In genomic region chr19:9789579-9789978, GRCh38 we compare ENCODE assay signal across 8 cellular contexts. TPM values are rescaled to one million over a fixed set of nuclear protein-coding genes. Genes with fewer than 3 reads are reported as not detected.
DNase-seq lines count a peak whose midpoint lies in the region; ATAC-seq and TF ChIP-seq lines count a peak whose summit lies in the region.
"Not testable (repeated sequence)": the region's sequence is repeated elsewhere in the genome, so short reads cannot be mapped to it uniquely, and the experiment has no call there.

No MANE protein-coding gene starts in this region.

- not testable (repeated sequence) for DNase-seq in Caco-2; OCI-LY7 (ENCODE audit: low spot score); adipocyte (ENCODE audit: low read depth); endodermal cell; naive thymus-derived CD8-positive, alpha-beta T cell; progenitor cell of endocrine pancreas (ENCODE audit: low spot score, unreplicated experiment); type B pancreatic cell (ENCODE audit: extremely low spot score, unreplicated experiment)
- peak; percentile 62 to 74 for DNase-seq in cardiac muscle cell (ENCODE audit: low read depth in 1 of 2, low spot score in 1 of 2)

- H4K20me1 ChIP-seq in OCI-LY7 (ENCODE audit: insufficient read depth, low read length): not testable (repeated sequence)

- H3K36me3 Mint-ChIP-seq in Caco-2 (ENCODE audit: insufficient read depth, unreplicated experiment): peaks cover 19% of the 10 kb centered on the region
- H3K36me3 Mint-ChIP-seq in endodermal cell (ENCODE audit: low read depth); naive thymus-derived CD8-positive, alpha-beta T cell; progenitor cell of endocrine pancreas (ENCODE audit: insufficient read depth); type B pancreatic cell: not testable (repeated sequence)

- H3K4me3 Mint-ChIP-seq in Caco-2 (ENCODE audit: unreplicated experiment) (peak overlapping the region; percentile 10), progenitor cell of endocrine pancreas (ENCODE audit: low read depth) (peak overlapping the region; percentile 48), type B pancreatic cell (peak overlapping the region; percentile 81)
- H3K4me3 Mint-ChIP-seq in endodermal cell: not testable (repeated sequence)
- H3K4me3 Mint-ChIP-seq in naive thymus-derived CD8-positive, alpha-beta T cell: peak overlapping the region in 2 of 10 donors; percentile 34 to 60

- POLR2A ChIA-PET in Caco-2 (lab: Charles Lee); OCI-LY7 (lab: Charles Lee); naive thymus-derived CD8-positive, alpha-beta T cell (lab: Charles Lee): not testable (repeated sequence)

- 64 to 70% methylated on average over 4 to 5 of the region's 5 CpGs for whole genome bisulfite sequencing in endodermal cell (ENCODE audit: insufficient coverage in 1 of 2, insufficient read length in 1 of 2), 2 experiments

- H3K4me1 ChIP-seq in Caco-2: peaks cover 13% of the 10 kb centered on the region
- H3K4me1 ChIP-seq in OCI-LY7 (ENCODE audit: insufficient read depth, low read length, poor library complexity, severe bottlenecking): peaks cover 17% of the 10 kb centered on the region
- H3K4me1 ChIP-seq in adipocyte (ENCODE audit: control insufficient read depth, insufficient read depth, low read length); endodermal cell (ENCODE audit: control insufficient read depth, insufficient read depth, low read length): not testable (repeated sequence)
- peaks cover 36% of the 10 kb centered on the region for H3K4me1 ChIP-seq in cardiac muscle cell (ENCODE audit: low read depth)

- peak overlapping the region; percentile 65 for H3K27ac Mint-ChIP-seq in Caco-2 (ENCODE audit: unreplicated experiment)
- H3K27ac Mint-ChIP-seq in endodermal cell: peak overlapping the region; percentile 95
- peak overlapping the region in 6 of 10 donors; percentile 45 to 90 (median 58) for H3K27ac Mint-ChIP-seq in naive thymus-derived CD8-positive, alpha-beta T cell
- H3K27ac Mint-ChIP-seq in progenitor cell of endocrine pancreas: peak overlapping the region; percentile 94
- peak overlapping the region; percentile 82 for H3K27ac Mint-ChIP-seq in type B pancreatic cell

- H3K9me2 ChIP-seq in OCI-LY7 (ENCODE audit: insufficient read depth, low read length): not testable (repeated sequence)

- not testable (repeated sequence) for H3K36me3 ChIP-seq in Caco-2 (ENCODE audit: control insufficient read depth, insufficient read depth, low read length); OCI-LY7 (ENCODE audit: insufficient read depth, low read length); adipocyte (ENCODE audit: control insufficient read depth, insufficient read depth, low read length, severe bottlenecking); endodermal cell (ENCODE audit: control insufficient read depth, insufficient read depth, low read length); cardiac muscle cell

- CTCF ChIA-PET in Caco-2 (lab: Charles Lee); OCI-LY7 (lab: Charles Lee; ENCODE audit: unreplicated experiment): not testable (repeated sequence)

- peaks cover 13% of the 10 kb centered on the region for H3K4me1 Mint-ChIP-seq in Caco-2 (ENCODE audit: low read depth, unreplicated experiment)
- H3K4me1 Mint-ChIP-seq in endodermal cell: peaks cover 25% of the 10 kb centered on the region
- H3K4me1 Mint-ChIP-seq in naive thymus-derived CD8-positive, alpha-beta T cell: peaks cover 11 to 45% (median 38%) of the 10 kb centered on the region in 4 donors
- peaks cover 21% of the 10 kb centered on the region for H3K4me1 Mint-ChIP-seq in progenitor cell of endocrine pancreas (ENCODE audit: low read depth)
- H3K4me1 Mint-ChIP-seq in type B pancreatic cell (ENCODE audit: unreplicated experiment): peaks cover 30% of the 10 kb centered on the region

- not testable (repeated sequence) for H3K27me3 Mint-ChIP-seq in Caco-2 (ENCODE audit: insufficient read depth, unreplicated experiment); endodermal cell (ENCODE audit: insufficient read depth); naive thymus-derived CD8-positive, alpha-beta T cell; progenitor cell of endocrine pancreas; type B pancreatic cell

- intact Hi-C loops in Caco-2 (cut with micrococcal nuclease; ENCODE audit: unreplicated experiment); OCI-LY7 (cut with micrococcal nuclease; ENCODE audit: unreplicated experiment): not testable (repeated sequence)

- BruUV-seq in Caco-2 (replicated peaks; lab: Mats Ljungman, UMichigan); OCI-LY7 (replicated peaks; lab: Mats Ljungman, UMichigan): not testable (repeated sequence)

- H3K9ac ChIP-seq in adipocyte (ENCODE audit: low read length) (peak overlapping the region; percentile 39), endodermal cell (ENCODE audit: extremely low read depth, low read length, poor library complexity, severe bottlenecking) (peak overlapping the region; percentile 25)

- H3K27ac ChIP-seq in OCI-LY7 (ENCODE audit: low read depth, low read length, poor library complexity, severe bottlenecking); endodermal cell (ENCODE audit: low read depth, low read length): not testable (repeated sequence)
- peak overlapping the region; percentile 94 for H3K27ac ChIP-seq in cardiac muscle cell

- not testable (repeated sequence) for TF ChIP-seq CTCF in Caco-2 (IDR thresholded peaks at IDR 0.05; ENCODE audit: insufficient read depth in 1 of 2, low read depth in 1 of 2, low read length in 1 of 2, severe bottlenecking in 1 of 2, unreplicated experiment in 1 of 2); OCI-LY7 (conservative IDR thresholded peaks at IDR 0.05; ENCODE audit: low read length); endodermal cell (conservative IDR thresholded peaks at IDR 0.05); cardiac muscle cell (IDR thresholded peaks at IDR 0.05; ENCODE audit: low read depth, low read length); progenitor cell of endocrine pancreas (IDR thresholded peaks at IDR 0.05; ENCODE audit: unreplicated experiment); type B pancreatic cell (conservative IDR thresholded peaks at IDR 0.05)

- not testable (repeated sequence) for ATAC-seq in naive thymus-derived CD8-positive, alpha-beta T cell

- H3K9me3 Mint-ChIP-seq in Caco-2 (ENCODE audit: unreplicated experiment); naive thymus-derived CD8-positive, alpha-beta T cell; progenitor cell of endocrine pancreas (ENCODE audit: low read depth); type B pancreatic cell: not testable (repeated sequence)
- peaks cover 16% of the 10 kb centered on the region for H3K9me3 Mint-ChIP-seq in endodermal cell

- H3K27me3 ChIP-seq in Caco-2 (replicated peaks; ENCODE audit: control insufficient read depth, insufficient read depth, low read length); adipocyte (replicated peaks; ENCODE audit: control insufficient read depth, insufficient read depth, low read length); endodermal cell (ENCODE audit: control insufficient read depth, insufficient read depth, low read length, poor library complexity, severe bottlenecking); cardiac muscle cell: not testable (repeated sequence)

- H3K9me3 ChIP-seq in Caco-2; OCI-LY7 (ENCODE audit: low read length); adipocyte (ENCODE audit: control insufficient read depth, low read length); endodermal cell (ENCODE audit: control insufficient read depth, low read length); cardiac muscle cell (ENCODE audit: low read depth): not testable (repeated sequence)

- not testable (repeated sequence) for H3K79me2 ChIP-seq in OCI-LY7 (ENCODE audit: insufficient read depth, low read depth, low read length)

- not testable (repeated sequence) for H3K4me3 ChIP-seq in Caco-2 (ENCODE audit: low read depth, low read length); OCI-LY7 (ENCODE audit: low read depth, low read length, poor library complexity, severe bottlenecking); adipocyte (ENCODE audit: low read length); endodermal cell (ENCODE audit: low read length); cardiac muscle cell

- H2AFZ ChIP-seq in OCI-LY7 (ENCODE audit: low read length): 0 out of 2 replicates have a peak overlapping the region, but pooled peaks have one; percentile 40

- not testable (repeated sequence) for H3K4me2 ChIP-seq in OCI-LY7 (ENCODE audit: low read length)

RNA-seq across cellular contexts. Expression of gene ZNF846, which starts 21.0 kb away (rescaled TPM):
- 5.3 and 6.2 TPM in 2 replicates for total RNA-seq in Caco-2 (2022)
- 10.6 and 11.7 TPM in 2 replicates for total RNA-seq in OCI-LY7 (2014; rRNA removed; shearing (Covaris generic))
- 10.9 and 16.6 TPM in 2 replicates for total RNA-seq in OCI-LY7 (2022)
- 10 to 100 TPM; 12.3 to 23.6 TPM for total RNA-seq in endodermal cell
- 11.4 TPM for polyA plus RNA-seq in endodermal cell (2013, experiment 1 of 2)
- polyA plus RNA-seq in endodermal cell (2013, experiment 2 of 2): 13.0 TPM
- 14.4 and 17.2 TPM in 2 replicates for total RNA-seq in cardiac muscle cell
- polyA plus RNA-seq in cardiac muscle cell: 15.6 and 19.0 TPM in 2 replicates
- total RNA-seq in naive thymus-derived CD8-positive, alpha-beta T cell: 10 to 100 TPM; 29.5 to 34.0 TPM
- 10 to 100 TPM in 1 of 3 donors, 1 to 10 TPM in 2; 6.0 to 10.6 (median 9.5) TPM for polyA plus RNA-seq in naive thymus-derived CD8-positive, alpha-beta T cell
- 33.3 and 34.0 TPM in 2 replicates for total RNA-seq in progenitor cell of endocrine pancreas
- total RNA-seq in type B pancreatic cell (ENCODE audit: low replicate concordance): 9.8 and 17.4 TPM in 2 replicates

RNA-seq across cellular contexts. Expression of gene FBXL12, which starts 29.3 kb away (rescaled TPM):
- total RNA-seq in Caco-2 (2022) (37.6 and 39.9 TPM in 2 replicates), OCI-LY7 (2022) (40.6 and 44.4 TPM in 2 replicates), endodermal cell (10 to 100 TPM; 28.3 to 28.8 TPM), cardiac muscle cell (65.6 and 106 TPM in 2 replicates), progenitor cell of endocrine pancreas (30.9 and 32.0 TPM in 2 replicates), type B pancreatic cell (ENCODE audit: low replicate concordance) (27.8 and 31.4 TPM in 2 replicates)
- 22.3 and 38.7 TPM in 2 replicates for total RNA-seq in OCI-LY7 (2014; rRNA removed; shearing (Covaris generic))
- polyA plus RNA-seq in endodermal cell (2013, experiment 1 of 2): 27.8 TPM
- 26.3 TPM for polyA plus RNA-seq in endodermal cell (2013, experiment 2 of 2)
- polyA plus RNA-seq in cardiac muscle cell: 47.5 and 49.7 TPM in 2 replicates
- total RNA-seq in naive thymus-derived CD8-positive, alpha-beta T cell: 10 to 100 TPM; 38.0 to 42.1 TPM
- 10 to 100 TPM in 1 of 3 donors, 1 to 10 TPM in 2; 8.3 to 15.6 (median 8.5) TPM for polyA plus RNA-seq in naive thymus-derived CD8-positive, alpha-beta T cell

RNA-seq across cellular contexts. Expression of gene UBL5, which starts 38.1 kb away (rescaled TPM):
- total RNA-seq in Caco-2 (2022) (345 and 359 TPM in 2 replicates), OCI-LY7 (2022) (271 and 323 TPM in 2 replicates), endodermal cell (100 to 1,000 TPM; 415 to 506 TPM), cardiac muscle cell (511 and 816 TPM in 2 replicates), progenitor cell of endocrine pancreas (335 and 342 TPM in 2 replicates), type B pancreatic cell (ENCODE audit: low replicate concordance) (347 and 362 TPM in 2 replicates)
- 162 and 249 TPM in 2 replicates for total RNA-seq in OCI-LY7 (2014; rRNA removed; shearing (Covaris generic))
- 627 TPM for polyA plus RNA-seq in endodermal cell (2013, experiment 1 of 2)
- polyA plus RNA-seq in endodermal cell (2013, experiment 2 of 2): 623 TPM
- 870 and 943 TPM in 2 replicates for polyA plus RNA-seq in cardiac muscle cell
- 100 to 1,000 TPM; 222 to 232 TPM for total RNA-seq in naive thymus-derived CD8-positive, alpha-beta T cell
- polyA plus RNA-seq in naive thymus-derived CD8-positive, alpha-beta T cell: 100 to 1,000 TPM; 694 to 819 (median 701) TPM

RNA-seq across cellular contexts. Expression of gene PIN1, which starts 45.5 kb away (rescaled TPM):
- total RNA-seq in Caco-2 (2022) (63.3 and 65.3 TPM in 2 replicates), OCI-LY7 (2022) (86.4 and 86.9 TPM in 2 replicates), endodermal cell (100 to 1,000 TPM in 1 of 2 donors, 10 to 100 TPM in 1; 92.4 to 101 TPM), cardiac muscle cell (221 and 282 TPM in 2 replicates), progenitor cell of endocrine pancreas (83.3 and 90.6 TPM in 2 replicates), type B pancreatic cell (ENCODE audit: low replicate concordance) (59.9 and 69.6 TPM in 2 replicates)
- 131 and 137 TPM in 2 replicates for total RNA-seq in OCI-LY7 (2014; rRNA removed; shearing (Covaris generic))
- 84.6 TPM for polyA plus RNA-seq in endodermal cell (2013, experiment 1 of 2)
- polyA plus RNA-seq in endodermal cell (2013, experiment 2 of 2): 87.0 TPM
- 270 and 309 TPM in 2 replicates for polyA plus RNA-seq in cardiac muscle cell
- 10 to 100 TPM; 63.3 to 65.6 TPM for total RNA-seq in naive thymus-derived CD8-positive, alpha-beta T cell
- polyA plus RNA-seq in naive thymus-derived CD8-positive, alpha-beta T cell: 100 to 1,000 TPM in 1 of 3 donors, 10 to 100 TPM in 2; 85.3 to 126 (median 95.8) TPM
